ENCODE assay signal across 8 cellular contexts in genomic region chr1:226702318-226702956, GRCh38. TPM values are rescaled to one million over a fixed set of nuclear protein-coding genes. Genes with fewer than 3 reads are reported as not detected.
DNase-seq lines count a peak whose midpoint lies in the region; ATAC-seq and TF ChIP-seq lines count a peak whose summit lies in the region.

No MANE protein-coding gene starts in this region.

- H3K4me3 Mint-ChIP-seq in activated T-cell treated with anti-CD3 and anti-CD28 coated beads, Interleukin-2, amount 50 U/mL, for 72 hours: peak overlapping the region; percentile 86 to 87
- peak overlapping the region; percentile 71 for H3K4me3 Mint-ChIP-seq in activated CD8-positive, alpha-beta T cell treated with anti-CD3 and anti-CD28 coated beads, Interleukin-2, amount 10 ng/mL, durations not matched to agents 7 days and 5 days

- 72 to 82% (median 78%) methylated on average over 12 of the region's 12 CpGs for WGBS in spleen, 5 donors

- H3K27me3 Mint-ChIP-seq in activated T-cell treated with anti-CD3 and anti-CD28 coated beads, Interleukin-2, amount 50 U/mL, for 72 hours (ENCODE audit: low read depth): no peaks in the 10 kb centered on the region
- no peaks in the 10 kb centered on the region for H3K27me3 Mint-ChIP-seq in activated CD8-positive, alpha-beta T cell treated with anti-CD3 and anti-CD28 coated beads, Interleukin-2, amount 10 ng/mL, durations not matched to agents 7 days and 5 days (ENCODE audit: low read depth)

- H3K4me3 ChIP-seq in spleen: peak overlapping the region in 5 of 8 donors; percentile 46 to 75 (median 52)

- H3K9me3 Mint-ChIP-seq in activated T-cell treated with anti-CD3 and anti-CD28 coated beads, Interleukin-2, amount 50 U/mL, for 72 hours: no peaks in the 10 kb centered on the region
- no peaks in the 10 kb centered on the region for H3K9me3 Mint-ChIP-seq in activated CD8-positive, alpha-beta T cell treated with anti-CD3 and anti-CD28 coated beads, Interleukin-2, amount 10 ng/mL, durations not matched to agents 7 days and 5 days (ENCODE audit: insufficient read depth)

- no peak for ATAC-seq in activated T-cell treated with anti-CD3 and anti-CD28 coated beads, Interleukin-2, amount 50 U/mL, for 72 hours (replicated peaks in 1 of 2)
- no peak for ATAC-seq in activated CD8-positive, alpha-beta T cell treated with anti-CD3 and anti-CD28 coated beads, Interleukin-2, amount 10 ng/mL, durations not matched to agents 7 days and 5 days
- ATAC-seq in left cardiac atrium: peak; percentile 62 to 67
- ATAC-seq in HG03457 (IDR thresholded peaks at IDR 0.05; ENCODE audit: unreplicated experiment): no peak
- ATAC-seq in GM21825 (IDR thresholded peaks at IDR 0.05; ENCODE audit: unreplicated experiment): no peak

- peak overlapping the region; percentile 91 for H3K27ac Mint-ChIP-seq in activated T-cell treated with anti-CD3 and anti-CD28 coated beads, Interleukin-2, amount 50 U/mL, for 72 hours
- H3K27ac Mint-ChIP-seq in activated CD8-positive, alpha-beta T cell treated with anti-CD3 and anti-CD28 coated beads, Interleukin-2, amount 10 ng/mL, durations not matched to agents 7 days and 5 days: peak overlapping the region; percentile 77

- peaks cover 83% of the 10 kb centered on the region for H3K4me1 Mint-ChIP-seq in activated T-cell treated with anti-CD3 and anti-CD28 coated beads, Interleukin-2, amount 50 U/mL, for 72 hours (ENCODE audit: low read depth)
- H3K4me1 Mint-ChIP-seq in activated CD8-positive, alpha-beta T cell treated with anti-CD3 and anti-CD28 coated beads, Interleukin-2, amount 10 ng/mL, durations not matched to agents 7 days and 5 days (ENCODE audit: low read depth): peaks cover 66% of the 10 kb centered on the region

- H3K9me3 ChIP-seq in spleen: no peaks in the 10 kb centered on the region

- POLR2A ChIA-PET in activated CD8-positive, alpha-beta T cell treated with anti-CD3 and anti-CD28 coated beads, Interleukin-2, amount 10 ng/mL, durations not matched to agents 7 days and 5 days (lab: Charles Lee): interaction anchor here (0.6 to 2.5 kb wide), 8 partner anchors 9 to 180 kb away, joined by 3 to 17 read pairs (median 6); no protein-coding TSS in a partner anchor

- H3K27me3 ChIP-seq in spleen (replicated peaks in 1 of 7): no peaks in the 10 kb centered on the region

- intact Hi-C loops in left cardiac atrium (cut with DNase I) (no loop called here), spleen (cut with DNase I; ENCODE audit: low total_unique reads) (no loop called here)

- TF ChIP-seq POLR2A in spleen (IDR thresholded peaks at IDR 0.05): no peak

- no peak for DNase-seq in activated T-cell treated with anti-CD3 and anti-CD28 coated beads, Interleukin-2, amount 50 U/mL, for 72 hours
- no peak for DNase-seq in activated T-cell treated with anti-CD3 and anti-CD28 coated beads, Interleukin-2, amount 50 U/mL, for 1 hour
- no peak for DNase-seq in activated CD8-positive, alpha-beta T cell treated with anti-CD3 and anti-CD28 coated beads, Interleukin-2, amount 10 ng/mL, durations not matched to agents 7 days and 5 days
- DNase-seq in left cardiac atrium (no peak), spleen (no peak), NCI-H1105 treated with DMSO at 0.1 percent for 48 hours (lab: John Stamatoyannopoulos, UW) (no peak)

- peaks cover 0 to 57% (median 4%) of the 10 kb centered on the region in 6 donors for H3K36me3 ChIP-seq in spleen

- H3K36me3 Mint-ChIP-seq in activated T-cell treated with anti-CD3 and anti-CD28 coated beads, Interleukin-2, amount 50 U/mL, for 72 hours (ENCODE audit: insufficient read depth in 2 of 2): peaks cover 8 to 18% of the 10 kb centered on the region in 2 donors
- H3K36me3 Mint-ChIP-seq in activated CD8-positive, alpha-beta T cell treated with anti-CD3 and anti-CD28 coated beads, Interleukin-2, amount 10 ng/mL, durations not matched to agents 7 days and 5 days (ENCODE audit: low read depth): peaks cover 56% of the 10 kb centered on the region

- peak overlapping the region; percentile 94 to 98 (median 96) for H3K27ac ChIP-seq in spleen

- CTCF ChIA-PET in activated CD8-positive, alpha-beta T cell treated with anti-CD3 and anti-CD28 coated beads, Interleukin-2, amount 10 ng/mL, durations not matched to agents 7 days and 5 days (lab: Charles Lee): interaction anchor here (0.7 to 1.7 kb wide), 10 partner anchors 8 to 126 kb away, joined by 3 to 6 read pairs (median 4); no protein-coding TSS in a partner anchor

- peaks cover 38 to 68% (median 62%) of the 10 kb centered on the region in 6 donors for H3K4me1 ChIP-seq in spleen

- no peak for TF ChIP-seq CTCF in spleen (IDR thresholded peaks at IDR 0.05 in 8 of 11, conservative IDR thresholded peaks at IDR 0.05 in 3 of 11)

RNA-seq across cellular contexts. Expression of gene ITPKB, which starts 36.6 kb away (rescaled TPM):
- total RNA-seq in activated T-cell treated with anti-CD3 and anti-CD28 coated beads, Interleukin-2, amount 50 U/mL, for 72 hours: 10 to 100 TPM; 50.7 to 58.0 TPM
- total RNA-seq in activated CD8-positive, alpha-beta T cell treated with anti-CD3 and anti-CD28 coated beads, Interleukin-2, amount 10 ng/mL, durations not matched to agents 7 days and 5 days: 10 to 100 TPM; 47.0 to 47.4 TPM
- total RNA-seq in left cardiac atrium: 10 to 100 TPM; 13.8 to 18.3 TPM
- 10 to 100 TPM; 51.1 to 74.6 (median 68.2) TPM for total RNA-seq in spleen
- polyA plus RNA-seq in spleen: 10 to 100 TPM in 2 of 3 donors, 1 to 10 TPM in 1; 8.5 to 24.4 (median 11.8) TPM

Comparison
In these comparisons a context has a peak if more than half of its experiments do, and no peak if none do; other contexts are left out.
1. ATAC-seq: peak in left cardiac atrium (2 of 2); none in activated T-cell treated with anti-CD3 and anti-CD28 coated beads, Interleukin-2, amount 50 U/mL, for 72 hours (0 of 2), activated CD8-positive, alpha-beta T cell treated with anti-CD3 and anti-CD28 coated beads, Interleukin-2, amount 10 ng/mL, durations not matched to agents 7 days and 5 days (single experiment), HG03457 (single experiment) and GM21825 (single experiment).